In the genomic region with DNA sequence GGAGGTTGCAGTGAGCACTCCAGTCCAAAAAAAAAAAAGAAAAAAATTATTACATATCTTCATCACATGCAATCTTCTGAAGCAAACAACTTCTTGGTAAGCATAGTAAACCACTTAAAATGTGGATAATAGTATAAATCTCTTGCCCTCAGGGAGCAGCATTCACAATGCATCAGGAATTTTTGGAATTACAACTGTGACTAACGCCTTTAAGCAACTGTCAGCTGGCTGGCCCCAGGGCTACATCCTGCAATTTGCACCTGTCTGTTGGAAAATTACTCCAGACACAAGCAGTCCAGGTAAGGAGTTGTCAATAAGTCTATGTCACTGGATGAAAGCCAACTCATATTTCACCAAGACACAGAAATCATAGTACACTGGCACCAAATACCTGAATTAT, we compare ENCODE assay signal across 17 cellular contexts. TPM values are rescaled to one million over a fixed set of nuclear protein-coding genes. Genes with fewer than 3 reads are reported as not detected.
DNase-seq lines count a peak whose midpoint lies in the region; ATAC-seq and TF ChIP-seq lines count a peak whose summit lies in the region.
"Had no signal": no experiment of that assay in that cellular context is flagged by ENCODE, and none has a peak within 500 bp of the region (broad histone marks: within the 10 kb centered on the region; RNA-seq: fewer than 3 reads in every experiment).

No MANE protein-coding gene starts in this region.

- CTCF ChIA-PET in Calu3 (lab: Charles Lee), result interaction anchor here (1.1 to 1.3 kb wide), 8 partner anchors 10 to 51 kb away, joined by 3 to 6 read pairs (median 4); partner anchors contain the start of gene LRP10

- ATAC-seq in naive B cell (ENCODE audit: low read depth in 2 of 2) (no peak), GM21786 (IDR thresholded peaks at IDR 0.05; ENCODE audit: unreplicated experiment) (no peak), HG03175 (IDR thresholded peaks at IDR 0.05; ENCODE audit: unreplicated experiment) (no peak)
- ATAC-seq: activated CD4-positive, alpha-beta T cell treated with anti-CD3 and anti-CD28 coated beads for 36 hours had no signal

- peaks cover 59% of the 10 kb centered on the region for H3K4me1 Mint-ChIP-seq in Calu3 (ENCODE audit: low read depth, unreplicated experiment)
- H3K4me1 Mint-ChIP-seq in chondrocyte (ENCODE audit: low read depth), result peaks cover 54% of the 10 kb centered on the region
- peaks cover 36 to 86% (median 58%) of the 10 kb centered on the region in 3 donors for H3K4me1 Mint-ChIP-seq in naive B cell

- H3K27ac Mint-ChIP-seq in Calu3 (ENCODE audit: unreplicated experiment), result peak overlapping the region; percentile 94
- H3K27ac Mint-ChIP-seq in chondrocyte (ENCODE audit: unreplicated experiment), result peak overlapping the region; percentile 36
- peak overlapping the region in 3 of 6 donors; percentile 12 to 87 (median 44) for H3K27ac Mint-ChIP-seq in naive B cell
- H3K27ac Mint-ChIP-seq: activated CD4-positive, alpha-beta T cell treated with anti-CD3 and anti-CD28 coated beads for 36 hours had no signal

- TF ChIP-seq CTCF in Calu3 (IDR thresholded peaks at IDR 0.05; ENCODE audit: unreplicated experiment), result no peak
- no peak for TF ChIP-seq CTCF in chondrocyte (IDR thresholded peaks at IDR 0.05)

- no peaks in the 10 kb centered on the region for H3K27me3 Mint-ChIP-seq in Calu3 (ENCODE audit: unreplicated experiment)
- H3K27me3 Mint-ChIP-seq in chondrocyte (ENCODE audit: low read depth), result no peaks in the 10 kb centered on the region
- no peaks in the 10 kb centered on the region for H3K27me3 Mint-ChIP-seq in naive B cell
- H3K27me3 Mint-ChIP-seq: dendritic cell treated with granulocyte-macrophage colony-stimulating factor and Interleukin-4, amounts not matched to agents 40 ng/mL and 50 ng/mL, for 4 days had no signal

- no TSS peak for BruUV-seq in Calu3 (replicated peaks; lab: Mats Ljungman, UMichigan)

- no peaks in the 10 kb centered on the region for H3K9me3 Mint-ChIP-seq in Calu3 (ENCODE audit: low read depth, unreplicated experiment)
- H3K9me3 Mint-ChIP-seq in chondrocyte (ENCODE audit: low read depth), result no peaks in the 10 kb centered on the region
- H3K9me3 Mint-ChIP-seq in naive B cell, result peaks cover 0 to 2% (median 0%) of the 10 kb centered on the region in 7 donors
- H3K9me3 Mint-ChIP-seq: dendritic cell treated with granulocyte-macrophage colony-stimulating factor and Interleukin-4, amounts not matched to agents 40 ng/mL and 50 ng/mL, for 4 days had no signal

- intact Hi-C loops in Calu3 (cut with micrococcal nuclease; ENCODE audit: unreplicated experiment), result no loop called here

- peak; percentile 31 for DNase-seq in Calu3
- DNase-seq in NCI-H146 (lab: John Stamatoyannopoulos, UW), result peak; percentile 64
- no peak for DNase-seq in chondrocyte (ENCODE audit: low spot score)
- no peak for DNase-seq in naive B cell
- no peak for DNase-seq in NCI-H82 treated with DMSO at 0.1 percent for 48 hours (lab: John Stamatoyannopoulos, UW; ENCODE audit: unreplicated experiment)
- DNase-seq in COLO668 (lab: John Stamatoyannopoulos, UW; ENCODE audit: unreplicated experiment), result no peak
- DNase-seq: activated CD4-positive, alpha-beta T cell treated with anti-CD3 and anti-CD28 coated beads for 36 hours; activated T-cell treated with anti-CD3 and anti-CD28 coated beads, Interleukin-2, amount 50 U/mL, for 48 hours; adrenal gland; BE2C; MM.1S; OCI-M1; stimulated activated CD4-positive, alpha-beta T cell treated with anti-CD3 and anti-CD28 coated beads, Interleukin-2, amount 100 ng/mL, for 48 hours; T-helper 2 cell had no signal

- H3K4me3 Mint-ChIP-seq in Calu3 (ENCODE audit: low read depth, unreplicated experiment) (peak overlapping the region; percentile 71), chondrocyte (ENCODE audit: unreplicated experiment) (no peak overlapping the region), naive B cell (peak overlapping the region in 5 of 8 donors; percentile 9 to 92 (median 73))
- H3K4me3 Mint-ChIP-seq: activated CD4-positive, alpha-beta T cell treated with anti-CD3 and anti-CD28 coated beads for 36 hours had no signal

- H3K36me3 Mint-ChIP-seq in Calu3 (ENCODE audit: insufficient read depth, unreplicated experiment), result peaks cover 31% of the 10 kb centered on the region
- no peaks in the 10 kb centered on the region for H3K36me3 Mint-ChIP-seq in chondrocyte (ENCODE audit: low read depth)
- no peaks in the 10 kb centered on the region for H3K36me3 Mint-ChIP-seq in naive B cell

RNA-seq across cellular contexts. Expression of gene SLC7A7, which starts 5.5 kb away (rescaled TPM):
- 8.7 and 10.2 TPM in 2 replicates for total RNA-seq in Calu3 (2022)
- total RNA-seq in chondrocyte, result 0.46 to 1.5 TPM (median 1.5 TPM) in 3 replicates
- 10 to 100 TPM; 16.2 to 78.3 (median 28.7) TPM for polyA plus RNA-seq in naive B cell (ENCODE audit: low read depth in 6 of 6)

RNA-seq across cellular contexts. Expression of gene MRPL52, which starts 9.0 kb away (rescaled TPM):
- total RNA-seq in Calu3 (2022) (110 and 111 TPM in 2 replicates), chondrocyte (71.5 to 93.2 TPM (median 74.7 TPM) in 3 replicates)
- 100 to 1,000 TPM in 5 of 6 donors, 10 to 100 TPM in 1; 75.0 to 232 (median 186) TPM for polyA plus RNA-seq in naive B cell (ENCODE audit: low read depth in 6 of 6)

RNA-seq across cellular contexts. Expression of gene MMP14, which starts 15.7 kb away (rescaled TPM):
- total RNA-seq in Calu3 (2022), result 7.8 and 10.5 TPM in 2 replicates
- total RNA-seq in chondrocyte, result 486 to 1,030 TPM (median 987 TPM) in 3 replicates
- not detected for polyA plus RNA-seq in naive B cell (ENCODE audit: low read depth in 6 of 6)

RNA-seq across cellular contexts. Expression of gene LRP10, which starts 50.8 kb away (rescaled TPM):
- total RNA-seq in Calu3 (2022), result 112 and 121 TPM in 2 replicates
- 124 to 168 TPM (median 167 TPM) in 3 replicates for total RNA-seq in chondrocyte
- polyA plus RNA-seq in naive B cell (ENCODE audit: low read depth in 6 of 6), result 100 to 1,000 TPM in 3 of 6 donors, 10 to 100 TPM in 3; 72.7 to 125 (median 92.6) TPM

RNA-seq across cellular contexts. Expression of gene OXA1L, which starts 54.2 kb away (rescaled TPM):
- total RNA-seq in Calu3 (2022), result 76.5 and 83.3 TPM in 2 replicates
- total RNA-seq in chondrocyte, result 75.7 to 78.1 TPM (median 77.2 TPM) in 3 replicates
- 10 to 100 TPM; 56.9 to 83.5 (median 74.4) TPM for polyA plus RNA-seq in naive B cell (ENCODE audit: low read depth in 6 of 6)

Comparison
In these comparisons a context has a peak if more than half of its experiments do, and no peak if none do; other contexts are left out.
1. DNase-seq: peak in Calu3 (single experiment) and NCI-H146 (single experiment); none in chondrocyte (single experiment), naive B cell (single experiment), NCI-H82 treated with DMSO at 0.1 percent for 48 hours (single experiment) and COLO668 (single experiment).
2. RNA of gene MMP14, which starts 15.7 kb away (total RNA-seq): 486 to 1,030 TPM in chondrocyte; 7.8 to 10.5 TPM in Calu3; every median in the first group is over 10 times any median in the second.